8 cellular contexts compared by ENCODE assay signal in the genomic region with DNA sequence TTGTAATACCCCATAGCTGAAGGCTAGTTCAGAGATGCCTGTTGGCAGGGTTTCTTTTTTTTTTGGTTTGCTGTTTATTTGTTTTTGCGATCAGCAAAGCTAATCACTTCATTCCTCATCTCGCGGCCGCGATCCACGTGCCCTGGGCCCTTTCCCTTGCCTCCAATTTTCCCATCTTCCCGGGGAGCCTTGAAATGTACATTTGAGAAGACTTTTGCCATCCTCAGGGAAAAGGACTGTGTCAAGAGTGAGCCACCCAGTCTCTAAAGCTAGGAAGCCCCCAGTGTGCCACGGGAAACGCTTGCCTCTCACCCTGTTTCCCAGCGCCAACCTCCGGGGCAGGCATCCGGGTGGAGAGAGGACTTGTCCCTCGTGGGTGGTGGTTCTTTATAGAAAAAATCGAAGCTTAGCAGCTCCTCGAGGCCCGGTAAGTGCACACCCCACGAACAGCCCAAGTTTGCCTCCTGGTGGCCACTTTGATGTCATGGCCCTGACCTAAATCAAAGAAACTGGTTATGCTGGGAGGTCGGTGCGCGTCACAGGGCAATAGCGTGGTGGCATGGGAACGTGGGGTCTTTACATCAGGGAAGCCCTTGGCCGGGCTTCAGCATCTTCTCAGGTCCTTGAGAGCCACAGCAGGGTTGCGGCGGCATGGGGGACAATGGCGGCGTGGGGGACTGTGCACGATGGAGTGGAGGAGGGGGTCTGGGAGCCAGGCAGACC. TPM values are rescaled to one million over a fixed set of nuclear protein-coding genes. Genes with fewer than 3 reads are reported as not detected.
DNase-seq lines count a peak whose midpoint lies in the region; ATAC-seq and TF ChIP-seq lines count a peak whose summit lies in the region.

No MANE protein-coding gene starts in this region.

- no peak for TF ChIP-seq POLR2A in transverse colon (IDR thresholded peaks at IDR 0.05)

- no peak overlapping the region for H3K4me3 ChIP-seq in SJSA1
- H3K4me3 ChIP-seq in transverse colon, result no peak overlapping the region

- peaks cover 46% of the 10 kb centered on the region for H3K4me1 ChIP-seq in SJSA1 (replicated peaks)
- peaks cover 4 to 19% (median 9%) of the 10 kb centered on the region in 4 donors for H3K4me1 ChIP-seq in transverse colon

- no peaks in the 10 kb centered on the region for H3K27me3 ChIP-seq in SJSA1 (replicated peaks)
- H3K27me3 ChIP-seq in transverse colon, result no peaks in the 10 kb centered on the region

- in situ Hi-C loops in transverse colon (cut with MboI; ENCODE audit: low pct_ligation_motif_present in 1 of 4, low pct_unique_long_range_greater_than_20kb in 1 of 4, low sequenced_read_pairs in 3 of 4), result loop anchor here in 1 of 4 donors (25.0 kb wide), 1 partner anchor 172 kb away; no protein-coding TSS in a partner anchor

- no peak for TF ChIP-seq EP300 in transverse colon (IDR thresholded peaks at IDR 0.05; ENCODE audit: low read depth)

- DNase-seq in NOMO-1 treated with DMSO at 0.1 percent for 48 hours (lab: John Stamatoyannopoulos, UW; ENCODE audit: unreplicated experiment) (peak; percentile 0), NOMO-1 (lab: John Stamatoyannopoulos, UW; ENCODE audit: unreplicated experiment in 2 of 2) (no peak), SJSA1 (ENCODE audit: low read depth in 1 of 2, low spot score in 2 of 2) (peak; percentile 38 to 48), dermis blood vessel endothelial cell (peak; percentile 79), medulla oblongata (ENCODE audit: extremely low spot score) (peak; percentile 21), transverse colon (peak; percentile 45), HPDE6-E6E7 (ENCODE audit: extremely low spot score) (no peak)

- intact Hi-C loops in transverse colon (cut with DNase I; ENCODE audit: low total_unique reads), result loop anchor here (5.0 kb wide), 1 partner anchor 37 kb away; no protein-coding TSS in a partner anchor

- peaks cover 19% of the 10 kb centered on the region for H3K36me3 ChIP-seq in SJSA1
- peaks cover 0 to 5% (median 0%) of the 10 kb centered on the region in 4 donors for H3K36me3 ChIP-seq in transverse colon

- H3K9me3 ChIP-seq in SJSA1 (replicated peaks), result no peaks in the 10 kb centered on the region
- H3K9me3 ChIP-seq in transverse colon, result no peaks in the 10 kb centered on the region

- peak; percentile 40 to 65 (median 54) for TF ChIP-seq CTCF in transverse colon (IDR thresholded peaks at IDR 0.05)

- no peak for ATAC-seq in HG02981 (IDR thresholded peaks at IDR 0.05; ENCODE audit: unreplicated experiment)

- H3K27ac ChIP-seq in SJSA1, result peak overlapping the region; percentile 56
- H3K27ac ChIP-seq in transverse colon, result peak overlapping the region; percentile 77 to 82 (median 80)

- WGBS in transverse colon (ENCODE audit: low coverage in 1 of 2), 2 donors, result 49% methylated on average over 28 of the region's 28 CpGs; no CpG with 5 or more reads in 1 of the 2 donors

RNA-seq across cellular contexts. Expression of a gene that starts 42.0 kb away (rescaled TPM):
- 22.1 and 27.5 TPM in 2 replicates for total RNA-seq in SJSA1 (2014; rRNA removed; shearing (Covaris generic))
- 17.2 and 24.6 TPM in 2 replicates for total RNA-seq in dermis blood vessel endothelial cell
- 10 to 100 TPM in 1 of 4 donors, 1 to 10 TPM in 3; 2.2 to 10.9 (median 5.2) TPM for total RNA-seq in transverse colon

Comparison
In these comparisons a context has a peak if more than half of its experiments do, and no peak if none do; other contexts are left out.
1. DNase-seq: peak in NOMO-1 treated with DMSO at 0.1 percent for 48 hours (single experiment), SJSA1 (2 of 2), dermis blood vessel endothelial cell (single experiment), medulla oblongata (single experiment) and transverse colon (single experiment); none in NOMO-1 (0 of 2) and HPDE6-E6E7 (single experiment).